In the genomic region with DNA sequence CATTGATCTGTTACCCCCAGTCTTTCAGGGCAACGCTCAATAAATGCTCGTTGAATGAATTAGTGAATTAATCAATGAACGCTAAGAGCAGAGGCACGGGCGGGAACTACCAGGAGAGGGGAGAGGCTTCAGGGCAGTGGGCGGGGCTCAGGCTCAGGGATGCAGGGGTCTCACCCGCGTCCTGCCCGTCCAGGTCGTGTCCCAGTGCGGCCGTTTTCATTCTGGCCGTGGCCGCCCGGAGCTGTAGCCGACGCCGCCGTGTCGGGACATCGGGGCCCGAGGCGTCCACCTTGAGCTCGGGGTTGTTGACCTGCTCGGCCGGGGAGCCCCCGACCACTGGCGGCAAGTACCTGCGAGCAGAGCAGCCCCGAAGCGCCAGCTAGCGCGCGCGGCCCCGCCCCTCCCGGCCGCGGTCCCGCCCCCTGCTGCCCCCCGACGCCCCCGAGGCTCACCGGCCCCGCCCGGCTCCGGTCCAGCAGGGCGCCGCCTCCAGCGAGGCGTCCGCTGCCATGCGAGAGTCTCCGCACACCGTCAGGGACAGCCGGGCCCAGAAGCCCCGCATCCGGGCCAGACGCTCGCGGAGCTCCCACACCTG, we compare ENCODE assay signal across 6 cellular contexts.
A peak's percentile ranks its signal among the peaks of the same experiment; 100 is the strongest.
DNase-seq lines count a peak whose midpoint lies in the region; ATAC-seq lines count a peak whose summit lies in the region.

No MANE protein-coding gene starts in this region.

- ATAC-seq in GM21717 (IDR thresholded peaks at IDR 0.05; ENCODE audit: unreplicated experiment) = no peak

- DNase-seq in AG20443 (ENCODE audit: low spot score) (peak; percentile 49), T-helper 22 cell (ENCODE audit: low read depth) (peak; percentile 29), islet precursor cell (peak; percentile 60), NCI-H2107 treated with DMSO at 0.1 percent for 48 hours (lab: John Stamatoyannopoulos, UW; ENCODE audit: unreplicated experiment) (no peak), superior temporal gyrus (ENCODE audit: extremely low spot score) (no peak)

Comparison
In these comparisons a context has a peak if more than half of its experiments do, and no peak if none do; other contexts are left out.
1. DNase-seq: peak in AG20443 (single experiment), T-helper 22 cell (single experiment) and islet precursor cell (single experiment); none in NCI-H2107 treated with DMSO at 0.1 percent for 48 hours (single experiment) and superior temporal gyrus (single experiment).